28 cellular contexts compared by ENCODE assay signal in genomic region chr1:22798083-22798482, GRCh38.
"Had no signal": no experiment of that assay in that cellular context is flagged by ENCODE, and none has a peak within 500 bp of the region (broad histone marks: within the 10 kb centered on the region; RNA-seq: fewer than 3 reads in every experiment).

No MANE protein-coding gene starts in this region.

- H3K27ac ChIP-seq: cardiac muscle cell, colonic mucosa, heart left ventricle, suprapubic skin, tibial artery, VCaP had no signal

- H3K27me3 ChIP-seq: cardiac muscle cell, colonic mucosa had no signal

- H3K36me3 ChIP-seq: cardiac muscle cell, colonic mucosa, heart left ventricle, spleen, suprapubic skin, tibial artery had no signal

- H3K27ac Mint-ChIP-seq: activated CD4-positive, alpha-beta memory T cell treated with anti-CD3 and anti-CD28 coated beads, Interleukin-2, amount 10 ng/mL, durations not matched to agents 7 days and 5 days; activated CD4-positive, alpha-beta T cell treated with anti-CD3 and anti-CD28 coated beads, Interleukin-2, amount 10 ng/mL, durations not matched to agents 7 days and 5 days; activated naive CD4-positive, alpha-beta T cell treated with anti-CD3 and anti-CD28 coated beads, Interleukin-2, amount 50 U/mL, for 24 hours; activated naive CD8-positive, alpha-beta T cell treated with anti-CD3 and anti-CD28 coated beads, Interleukin-2, amount 50 U/mL, for 24 hours; activated T-cell treated with anti-CD3 and anti-CD28 coated beads, Interleukin-2, amount 50 U/mL, for 24 hours; activated T-helper 17 cell treated with anti-CD3 and anti-CD28 coated beads, Interleukin-2, amount 50 U/mL, for 72 hours; effector memory CD8-positive, alpha-beta T cell; immature natural killer cell; mesothelial cell of epicardium; T-helper 1 cell treated with Interleukin-12 subunit alpha and Interleukin-12 subunit beta and Interleukin-4 antibody, amounts not matched to agents 30 μg/mL and 1 μg/mL, for 36 hours had no signal

- H3K4me3 ChIP-seq: cardiac muscle cell, colonic mucosa, heart left ventricle, spleen, suprapubic skin, tibial artery had no signal

- H3K27me3 Mint-ChIP-seq: activated CD4-positive, alpha-beta T cell treated with anti-CD3 and anti-CD28 coated beads, Interleukin-2, amount 10 ng/mL, durations not matched to agents 7 days and 5 days; activated naive CD4-positive, alpha-beta T cell treated with anti-CD3 and anti-CD28 coated beads, Interleukin-2, amount 50 U/mL, for 24 hours; activated naive CD8-positive, alpha-beta T cell treated with anti-CD3 and anti-CD28 coated beads, Interleukin-2, amount 50 U/mL, for 24 hours had no signal

- H3K4me3 Mint-ChIP-seq: activated CD4-positive, alpha-beta memory T cell treated with anti-CD3 and anti-CD28 coated beads, Interleukin-2, amount 10 ng/mL, durations not matched to agents 7 days and 5 days; activated CD4-positive, alpha-beta T cell treated with anti-CD3 and anti-CD28 coated beads, Interleukin-2, amount 10 ng/mL, durations not matched to agents 7 days and 5 days; activated naive CD4-positive, alpha-beta T cell treated with anti-CD3 and anti-CD28 coated beads, Interleukin-2, amount 50 U/mL, for 24 hours; activated naive CD8-positive, alpha-beta T cell treated with anti-CD3 and anti-CD28 coated beads, Interleukin-2, amount 50 U/mL, for 24 hours; activated T-cell treated with anti-CD3 and anti-CD28 coated beads, Interleukin-2, amount 50 U/mL, for 24 hours; activated T-helper 17 cell treated with anti-CD3 and anti-CD28 coated beads, Interleukin-2, amount 50 U/mL, for 72 hours; effector memory CD8-positive, alpha-beta T cell; immature natural killer cell; mesothelial cell of epicardium; naive B cell; T-helper 1 cell treated with Interleukin-12 subunit alpha and Interleukin-12 subunit beta and Interleukin-4 antibody, amounts not matched to agents 30 μg/mL and 1 μg/mL, for 36 hours had no signal

- DNase-seq: activated CD4-positive, alpha-beta memory T cell treated with anti-CD3 and anti-CD28 coated beads, Interleukin-2, amount 10 ng/mL, durations not matched to agents 7 days and 5 days; activated CD4-positive, alpha-beta T cell treated with anti-CD3 and anti-CD28 coated beads, Interleukin-2, amount 10 ng/mL, durations not matched to agents 7 days and 5 days; activated CD4-positive, CD25-positive, alpha-beta regulatory T cell treated with anti-CD3 and anti-CD28 coated beads, Interleukin-2, amount 50 U/mL, for 72 hours; activated CD8-positive, alpha-beta memory T cell treated with anti-CD3 and anti-CD28 coated beads, Interleukin-2, amount 50 U/mL, for 48 hours; activated naive CD8-positive, alpha-beta T cell treated with anti-CD3 and anti-CD28 coated beads, Interleukin-2, amount 50 U/mL, for 24 hours; activated T-cell treated with anti-CD3 and anti-CD28 coated beads, Interleukin-2, amount 50 U/mL, for 24 hours; cerebellar nuclear complex; colonic mucosa; effector memory CD8-positive, alpha-beta T cell; heart left ventricle; hypothalamus; immature natural killer cell; kidney; left colon; mammary epithelial cell; naive B cell; posterior cingulate gyrus; spleen; stimulated activated naive CD4-positive, alpha-beta T cell; T-helper 9 cell; tibial artery had no signal

- H3K36me3 Mint-ChIP-seq: activated naive CD4-positive, alpha-beta T cell treated with anti-CD3 and anti-CD28 coated beads, Interleukin-2, amount 50 U/mL, for 24 hours; immature natural killer cell; naive B cell had no signal

- H3K4me1 Mint-ChIP-seq: activated CD4-positive, alpha-beta memory T cell treated with anti-CD3 and anti-CD28 coated beads, Interleukin-2, amount 10 ng/mL, durations not matched to agents 7 days and 5 days; activated CD4-positive, alpha-beta T cell treated with anti-CD3 and anti-CD28 coated beads, Interleukin-2, amount 10 ng/mL, durations not matched to agents 7 days and 5 days; activated naive CD4-positive, alpha-beta T cell treated with anti-CD3 and anti-CD28 coated beads, Interleukin-2, amount 50 U/mL, for 24 hours; activated naive CD8-positive, alpha-beta T cell treated with anti-CD3 and anti-CD28 coated beads, Interleukin-2, amount 50 U/mL, for 24 hours; activated T-helper 17 cell treated with anti-CD3 and anti-CD28 coated beads, Interleukin-2, amount 50 U/mL, for 72 hours; immature natural killer cell; naive B cell had no signal

- H3K4me1 ChIP-seq: tibial artery had no signal

- ATAC-seq: activated naive CD8-positive, alpha-beta T cell treated with anti-CD3 and anti-CD28 coated beads, Interleukin-2, amount 50 U/mL, for 24 hours; activated T-helper 17 cell treated with anti-CD3 and anti-CD28 coated beads, Interleukin-2, amount 50 U/mL, for 72 hours; effector memory CD8-positive, alpha-beta T cell; heart left ventricle; left colon had no signal

- H3K9me3 ChIP-seq: colonic mucosa, heart left ventricle, spleen, suprapubic skin, tibial artery had no signal

- H3K9me3 Mint-ChIP-seq: activated CD4-positive, alpha-beta memory T cell treated with anti-CD3 and anti-CD28 coated beads, Interleukin-2, amount 10 ng/mL, durations not matched to agents 7 days and 5 days; activated CD4-positive, alpha-beta T cell treated with anti-CD3 and anti-CD28 coated beads, Interleukin-2, amount 10 ng/mL, durations not matched to agents 7 days and 5 days; activated naive CD4-positive, alpha-beta T cell treated with anti-CD3 and anti-CD28 coated beads, Interleukin-2, amount 50 U/mL, for 24 hours; activated naive CD8-positive, alpha-beta T cell treated with anti-CD3 and anti-CD28 coated beads, Interleukin-2, amount 50 U/mL, for 24 hours; activated T-cell treated with anti-CD3 and anti-CD28 coated beads, Interleukin-2, amount 50 U/mL, for 24 hours; activated T-helper 17 cell treated with anti-CD3 and anti-CD28 coated beads, Interleukin-2, amount 50 U/mL, for 72 hours; effector memory CD8-positive, alpha-beta T cell; immature natural killer cell; mesothelial cell of epicardium; naive B cell; T-helper 1 cell treated with Interleukin-12 subunit alpha and Interleukin-12 subunit beta and Interleukin-4 antibody, amounts not matched to agents 30 μg/mL and 1 μg/mL, for 36 hours had no signal
